ENCODE assay signal across 15 cellular contexts in genomic region chr11:65744699-65745042, GRCh38. TPM values are rescaled to one million over a fixed set of nuclear protein-coding genes. Genes with fewer than 3 reads are reported as not detected.
A peak's percentile ranks its signal among the peaks of the same experiment; 100 is the strongest.
DNase-seq lines count a peak whose midpoint lies in the region; ATAC-seq and TF ChIP-seq lines count a peak whose summit lies in the region.
"Had no signal": no experiment of that assay in that cellular context is flagged by ENCODE, and none has a peak within 500 bp of the region (broad histone marks: within the 10 kb centered on the region; RNA-seq: fewer than 3 reads in every experiment).

No MANE protein-coding gene starts in this region.

- DNase-seq in A673 (ENCODE audit: low spot score) (no peak), MM.1S (no peak), RWPE2 (ENCODE audit: low spot score) (no peak), testis (no peak), HPDE6-E6E7 (ENCODE audit: extremely low spot score) (no peak), NCI-H524 (lab: John Stamatoyannopoulos, UW) (no peak)
- DNase-seq in activated naive CD4-positive, alpha-beta T cell treated with anti-CD3 and anti-CD28 coated beads for 36 hours, result no peak
- DNase-seq: NCI-H1105, NCI-H1436 treated with DMSO at 0.1 percent for 48 hours, NCI-H187 treated with DMSO at 0.1 percent for 48 hours, NCI-H2171 treated with DMSO at 0.1 percent for 48 hours had no signal

- ATAC-seq in RWPE2 (ENCODE audit: low read depth), result no peak

- no peaks in the 10 kb centered on the region for H4K20me1 ChIP-seq in MM.1S (ENCODE audit: insufficient read depth, low read length)

- intact Hi-C loops in A673 (cut with micrococcal nuclease; ENCODE audit: unreplicated experiment) (no loop called here), testis (cut with DNase I; ENCODE audit: low total_unique reads) (no loop called here)
- intact Hi-C loops in activated naive CD4-positive, alpha-beta T cell treated with anti-CD3 and anti-CD28 coated beads for 36 hours (cut with micrococcal nuclease), result no loop called here

- no peaks in the 10 kb centered on the region for H3K79me2 ChIP-seq in MM.1S (ENCODE audit: low read length)

- H3K9me3 ChIP-seq in A673 (ENCODE audit: low read depth, low read length, poor library complexity, severe bottlenecking) (no peaks in the 10 kb centered on the region), MM.1S (replicated peaks; ENCODE audit: insufficient read depth, low read length) (no peaks in the 10 kb centered on the region), RWPE2 (ENCODE audit: severe bottlenecking) (no peaks in the 10 kb centered on the region), testis (no peaks in the 10 kb centered on the region)
- H3K9me3 ChIP-seq: BE2C had no signal

- H3K27me3 Mint-ChIP-seq in activated naive CD4-positive, alpha-beta T cell treated with anti-CD3 and anti-CD28 coated beads for 36 hours (ENCODE audit: low read depth), result peaks cover 4% of the 10 kb centered on the region

- BruUV-seq in A673 (replicated peaks; lab: Mats Ljungman, UMichigan), result no TSS peak

- no peaks in the 10 kb centered on the region for H3K9me3 Mint-ChIP-seq in activated naive CD4-positive, alpha-beta T cell treated with anti-CD3 and anti-CD28 coated beads for 36 hours
- H3K9me3 Mint-ChIP-seq: CD4-positive, CD25-positive, alpha-beta regulatory T cell; T-helper 1 cell treated with Interleukin-12 subunit alpha and Interleukin-12 subunit beta and Interleukin-4 antibody, amounts not matched to agents 30 μg/mL and 1 μg/mL, for 36 hours had no signal

- no peak overlapping the region for H3K4me3 ChIP-seq in A673 (ENCODE audit: low read depth, low read length, poor library complexity, severe bottlenecking)
- H3K4me3 ChIP-seq in MM.1S (ENCODE audit: low read length), result no peak overlapping the region
- no peak overlapping the region for H3K4me3 ChIP-seq in RWPE2 (ENCODE audit: severe bottlenecking)
- peak overlapping the region; percentile 32 to 39 for H3K4me3 ChIP-seq in testis
- H3K4me3 ChIP-seq: GM23338 had no signal

- H3K27me3 ChIP-seq in A673 (replicated peaks; ENCODE audit: insufficient read depth, low read depth, low read length, poor library complexity) (peaks cover 15% of the 10 kb centered on the region), MM.1S (replicated peaks; ENCODE audit: insufficient read depth, low read length) (0 out of 2 replicates have a peak, but pooled peaks cover 6% of the 10 kb centered on the region), RWPE2 (ENCODE audit: insufficient read depth, poor library complexity, severe bottlenecking) (peaks cover 6% of the 10 kb centered on the region), testis (no peaks in the 10 kb centered on the region)

- no peak overlapping the region for H3K4me3 Mint-ChIP-seq in activated naive CD4-positive, alpha-beta T cell treated with anti-CD3 and anti-CD28 coated beads for 36 hours
- H3K4me3 Mint-ChIP-seq: CD4-positive, CD25-positive, alpha-beta regulatory T cell; GM23338; T-helper 1 cell treated with Interleukin-12 subunit alpha and Interleukin-12 subunit beta and Interleukin-4 antibody, amounts not matched to agents 30 μg/mL and 1 μg/mL, for 36 hours had no signal

- POLR2A ChIA-PET in A673 (lab: Charles Lee; ENCODE audit: low non-redundant PET), result no interaction called here

- H3K36me3 ChIP-seq in A673 (ENCODE audit: insufficient read depth, low read length, poor library complexity, severe bottlenecking) (no peaks in the 10 kb centered on the region), MM.1S (replicated peaks; ENCODE audit: insufficient read depth, low read length) (no peaks in the 10 kb centered on the region), RWPE2 (ENCODE audit: low read depth) (no peaks in the 10 kb centered on the region), testis (ENCODE audit: low read depth, missing control alignments) (no peaks in the 10 kb centered on the region)
- H3K36me3 ChIP-seq: BE2C had no signal

- peak overlapping the region; percentile 48 for H3K4me2 ChIP-seq in MM.1S (ENCODE audit: low read depth, low read length)
- H3K4me2 ChIP-seq: GM23338 had no signal

- TF ChIP-seq CTCF in A673 (conservative IDR thresholded peaks at IDR 0.05; ENCODE audit: low read depth, low read length) (0 out of 2 replicates have a peak, but pooled peaks have one; percentile 2), MM.1S (IDR thresholded peaks at IDR 0.05; ENCODE audit: low read length) (no peak), RWPE2 (IDR thresholded peaks at IDR 0.05; ENCODE audit: poor library complexity, severe bottlenecking) (peak; percentile 6), testis (IDR thresholded peaks at IDR 0.05) (no peak)

- peak overlapping the region; percentile 76 for H2AFZ ChIP-seq in MM.1S (ENCODE audit: low read length)

- 54 to 76% methylated on average over 8 of the region's 8 CpGs for WGBS in testis, 2 donors

- no peak for TF ChIP-seq POLR2A in testis (IDR thresholded peaks at IDR 0.05)

- no peak overlapping the region for H3K9ac ChIP-seq in MM.1S (ENCODE audit: low read length)

- CTCF ChIA-PET in A673 (lab: Charles Lee), result interaction anchor here (0.7 kb wide), 1 partner anchor 167 kb away, joined by 11 read pairs; no protein-coding TSS in a partner anchor
- CTCF ChIA-PET in activated naive CD4-positive, alpha-beta T cell treated with anti-CD3 and anti-CD28 coated beads for 36 hours (lab: Charles Lee), result interaction anchor here (0.6 to 1.6 kb wide), 6 partner anchors 28 to 82 kb away, joined by 3 to 5 read pairs (median 4); no protein-coding TSS in a partner anchor

- no peaks in the 10 kb centered on the region for H3K9me2 ChIP-seq in MM.1S (replicated peaks; ENCODE audit: insufficient read depth, low read length)

- H3K27ac ChIP-seq in A673 (ENCODE audit: low read depth, low read length, poor library complexity, severe bottlenecking), result no peak overlapping the region
- H3K27ac ChIP-seq in MM.1S (ENCODE audit: low read length), result no peak overlapping the region
- H3K27ac ChIP-seq in RWPE2 (ENCODE audit: poor library complexity, severe bottlenecking), result no peak overlapping the region
- H3K27ac ChIP-seq in testis, result no peak overlapping the region

- no peaks in the 10 kb centered on the region for H3F3A ChIP-seq in MM.1S (ENCODE audit: insufficient read depth, low read length)

- no peak overlapping the region for H3K27ac Mint-ChIP-seq in activated naive CD4-positive, alpha-beta T cell treated with anti-CD3 and anti-CD28 coated beads for 36 hours
- H3K27ac Mint-ChIP-seq: CD4-positive, CD25-positive, alpha-beta regulatory T cell; GM23338; T-helper 1 cell treated with Interleukin-12 subunit alpha and Interleukin-12 subunit beta and Interleukin-4 antibody, amounts not matched to agents 30 μg/mL and 1 μg/mL, for 36 hours had no signal

- H3K4me1 ChIP-seq in A673 (ENCODE audit: insufficient read depth, low read length, poor library complexity, severe bottlenecking) (no peaks in the 10 kb centered on the region), MM.1S (ENCODE audit: low read length) (peaks cover 7% of the 10 kb centered on the region; the same call in 1 of the 2 replicates), RWPE2 (ENCODE audit: insufficient read depth, poor library complexity, severe bottlenecking) (no peaks in the 10 kb centered on the region), testis (no peaks in the 10 kb centered on the region)
- H3K4me1 ChIP-seq: BE2C had no signal

- H3K4me1 Mint-ChIP-seq in activated naive CD4-positive, alpha-beta T cell treated with anti-CD3 and anti-CD28 coated beads for 36 hours (ENCODE audit: low read depth), result no peaks in the 10 kb centered on the region
- H3K4me1 Mint-ChIP-seq: CD4-positive, CD25-positive, alpha-beta regulatory T cell; GM23338 had no signal

- no peaks in the 10 kb centered on the region for H3K36me3 Mint-ChIP-seq in activated naive CD4-positive, alpha-beta T cell treated with anti-CD3 and anti-CD28 coated beads for 36 hours (ENCODE audit: low read depth)
- H3K36me3 Mint-ChIP-seq: CD4-positive, CD25-positive, alpha-beta regulatory T cell had no signal

RNA-seq across cellular contexts. Expression of gene RNASEH2C, which starts 24.1 kb away (rescaled TPM):
- 73.6 and 80.2 TPM in 2 replicates for total RNA-seq in A673 (2021)
- total RNA-seq in testis, result 10 to 100 TPM; 70.9 to 71.1 TPM
- 29.1 TPM for polyA plus RNA-seq in testis (ENCODE audit: insufficient read depth, low read depth, low replicate concordance)
- total RNA-seq in activated naive CD4-positive, alpha-beta T cell treated with anti-CD3 and anti-CD28 coated beads for 36 hours, result 10 to 100 TPM; 95.6 to 97.8 TPM

RNA-seq across cellular contexts. Expression of gene KAT5, which starts 32.6 kb away (rescaled TPM):
- total RNA-seq in A673 (2021) (68.1 and 71.3 TPM in 2 replicates), testis (100 to 1,000 TPM; 101 to 121 TPM)
- 154 TPM for polyA plus RNA-seq in testis (ENCODE audit: insufficient read depth, low read depth, low replicate concordance)
- total RNA-seq in activated naive CD4-positive, alpha-beta T cell treated with anti-CD3 and anti-CD28 coated beads for 36 hours, result 10 to 100 TPM; 60.1 to 67.1 TPM

RNA-seq across cellular contexts. Expression of gene AP5B1, which starts 36.1 kb away (rescaled TPM):
- total RNA-seq in A673 (2021), result 22.5 and 22.8 TPM in 2 replicates
- total RNA-seq in testis, result 10 to 100 TPM; 13.5 to 14.8 TPM
- 4.5 TPM for polyA plus RNA-seq in testis (ENCODE audit: insufficient read depth, low read depth, low replicate concordance)
- total RNA-seq in activated naive CD4-positive, alpha-beta T cell treated with anti-CD3 and anti-CD28 coated beads for 36 hours, result 1 to 10 TPM; 6.2 to 6.3 TPM

RNA-seq across cellular contexts. Expression of gene OVOL1, which starts 42.2 kb away (rescaled TPM):
- total RNA-seq in A673 (2021) (not detected in 2 replicates), testis (10 to 100 TPM; 27.6 to 33.9 TPM)
- polyA plus RNA-seq in testis (ENCODE audit: insufficient read depth, low read depth, low replicate concordance), result 72.4 TPM
- total RNA-seq in activated naive CD4-positive, alpha-beta T cell treated with anti-CD3 and anti-CD28 coated beads for 36 hours, result not detected
- total RNA-seq: CD4-positive, CD25-positive, alpha-beta regulatory T cell had no signal
- polyA plus RNA-seq: CD4-positive, CD25-positive, alpha-beta regulatory T cell had no signal

Comparison
In these comparisons a context has a peak if more than half of its experiments do, and no peak if none do; other contexts are left out.
1. H3K4me3 ChIP-seq: peak in testis (2 of 2); none in A673 (single experiment), MM.1S (single experiment) and RWPE2 (single experiment).
2. CTCF ChIP-seq: peak in A673 (single experiment) and RWPE2 (single experiment); none in MM.1S (single experiment) and testis (0 of 3).